In genomic region chr9:19378647-19379046, GRCh38 we compare ENCODE assay signal across 1 cellular context.
TF ChIP-seq lines count a peak whose summit lies in the region.

No MANE protein-coding gene starts in this region.

TF ChIP-seq in H1, 55 proteins besides CTCF, POLR2A, EP300 and RAD21:
- TF ChIP-seq SP1 (IDR thresholded peaks at IDR 0.05; ENCODE audit: low read depth, low read length) (0 out of 2 replicates have a peak, but pooled peaks have one; percentile 21), TCF12 (IDR thresholded peaks at IDR 0.05; ENCODE audit: low read depth, low read length) (no peak)
TF ChIP-seq in H1: peak in this region for 1.
